ENCODE assay signal across 19 cellular contexts in genomic region chr9:73753171-73753570, GRCh38.
DNase-seq lines count a peak whose midpoint lies in the region; ATAC-seq and TF ChIP-seq lines count a peak whose summit lies in the region.
"Had no signal": no experiment of that assay in that cellular context is flagged by ENCODE, and none has a peak within 500 bp of the region (broad histone marks: within the 10 kb centered on the region; RNA-seq: fewer than 3 reads in every experiment).

No MANE protein-coding gene starts in this region.

- no TSS peak for BruUV-seq in A673 (replicated peaks; lab: Mats Ljungman, UMichigan)

- TF ChIP-seq CTCF in choroid plexus epithelial cell (conservative IDR thresholded peaks at IDR 0.05; ENCODE audit: low read depth, low read length): no peak
- no peak for TF ChIP-seq CTCF in WTC11 (IDR thresholded peaks at IDR 0.05)
- no peak for TF ChIP-seq CTCF in A673 (conservative IDR thresholded peaks at IDR 0.05; ENCODE audit: low read depth, low read length)

- CTCF ChIA-PET in WTC11 (lab: Charles Lee): no interaction called here
- CTCF ChIA-PET in A673 (lab: Charles Lee): no interaction called here

- peaks cover 5% of the 10 kb centered on the region; the same call in 1 of the 2 replicates for H3K9me3 Mint-ChIP-seq in WTC11

- intact Hi-C loops in A673 (cut with micrococcal nuclease; ENCODE audit: unreplicated experiment): no loop called here

- no peaks in the 10 kb centered on the region for H3K36me3 Mint-ChIP-seq in WTC11

- no peaks in the 10 kb centered on the region for H3K4me1 ChIP-seq in A673 (ENCODE audit: insufficient read depth, low read length, poor library complexity, severe bottlenecking)

- H3K36me3 ChIP-seq in A673 (ENCODE audit: insufficient read depth, low read length, poor library complexity, severe bottlenecking): no peaks in the 10 kb centered on the region

- no peaks in the 10 kb centered on the region for H3K27me3 ChIP-seq in A673 (replicated peaks; ENCODE audit: insufficient read depth, low read depth, low read length, poor library complexity)

- H3K27ac Mint-ChIP-seq in WTC11: no peak overlapping the region

- H3K4me1 Mint-ChIP-seq in WTC11: no peaks in the 10 kb centered on the region

- H3K4me3 ChIP-seq in choroid plexus epithelial cell (ENCODE audit: low read depth, low read length) (no peak overlapping the region), A673 (ENCODE audit: low read depth, low read length, poor library complexity, severe bottlenecking) (no peak overlapping the region)
- H3K4me3 ChIP-seq: K562 had no signal

- no peak for ATAC-seq in GM18870 (IDR thresholded peaks at IDR 0.05; ENCODE audit: unreplicated experiment)
- no peak for ATAC-seq in WTC11
- ATAC-seq: HCT116, K562, Panc1 had no signal

- H3K27ac ChIP-seq in A673 (ENCODE audit: low read depth, low read length, poor library complexity, severe bottlenecking): no peak overlapping the region
- H3K27ac ChIP-seq: 22Rv1 had no signal

- no peak overlapping the region for H3K4me3 Mint-ChIP-seq in WTC11

- POLR2A ChIA-PET in WTC11 (lab: Charles Lee) (no interaction called here), A673 (lab: Charles Lee; ENCODE audit: low non-redundant PET) (no interaction called here)

- H3K9me3 ChIP-seq in A673 (ENCODE audit: low read depth, low read length, poor library complexity, severe bottlenecking): no peaks in the 10 kb centered on the region
- H3K9me3 ChIP-seq: SK-N-SH had no signal

- H3K27me3 Mint-ChIP-seq in WTC11 (ENCODE audit: low read depth): no peaks in the 10 kb centered on the region

- DNase-seq in DMS53 (lab: John Stamatoyannopoulos, UW) (peak; percentile 15), DMS53 treated with DMSO at 0.1 percent for 48 hours (lab: John Stamatoyannopoulos, UW; ENCODE audit: unreplicated experiment) (no peak), choroid plexus epithelial cell (ENCODE audit: low read depth) (peak; percentile 68), glomerular visceral epithelial cell (ENCODE audit: extremely low spot score) (peak; percentile 51), hippocampal formation (lab: John Stamatoyannopoulos, UW) (no peak), WTC11 (ENCODE audit: low spot score) (no peak), A673 (ENCODE audit: low spot score) (no peak)
- DNase-seq: C1 segment of cervical spinal cord, NCI-H1092, NCI-H1694, NCI-H446 treated with DMSO at 0.1 percent for 48 hours, NCI-H748 treated with DMSO at 0.1 percent for 48 hours, Right ventricle myocardium superior, SK-N-SH had no signal

TF ChIP-seq in WTC11, 78 proteins besides CTCF, POLR2A, EP300 and RAD21:
- TF ChIP-seq PREB (CRISPR knock-in tag; IDR thresholded peaks at IDR 0.05; ENCODE audit: borderline replicate concordance) (no peak), ZNF425 (CRISPR knock-in tag; conservative IDR thresholded peaks at IDR 0.05) (no peak), MAX (CRISPR knock-in tag; IDR thresholded peaks at IDR 0.05) (no peak), SOX15 (CRISPR knock-in tag; IDR thresholded peaks at IDR 0.05) (no peak), ATF1 (CRISPR knock-in tag; IDR thresholded peaks at IDR 0.05) (no peak), PRRX2 (CRISPR knock-in tag; IDR thresholded peaks at IDR 0.05) (no peak), ZMAT4 (CRISPR knock-in tag; IDR thresholded peaks at IDR 0.05) (no peak), E2F5 (CRISPR knock-in tag; IDR thresholded peaks at IDR 0.05) (no peak), ARID4B (CRISPR knock-in tag; IDR thresholded peaks at IDR 0.05; ENCODE audit: borderline replicate concordance) (no peak), ERG (CRISPR knock-in tag; IDR thresholded peaks at IDR 0.05) (no peak), ZNF423 (CRISPR knock-in tag; IDR thresholded peaks at IDR 0.05) (no peak)

Comparison
In these comparisons a context has a peak if more than half of its experiments do, and no peak if none do; other contexts are left out.
1. DNase-seq: peak in DMS53 (single experiment), choroid plexus epithelial cell (single experiment) and glomerular visceral epithelial cell (single experiment); none in DMS53 treated with DMSO at 0.1 percent for 48 hours (single experiment), hippocampal formation (0 of 2), WTC11 (single experiment) and A673 (single experiment).